8 cellular contexts compared by ENCODE assay signal in genomic region chr13:111202149-111202548, GRCh38.
DNase-seq lines count a peak whose midpoint lies in the region; ATAC-seq, FAIRE-seq and TF ChIP-seq lines count a peak whose summit lies in the region.

No MANE protein-coding gene starts in this region.

- peaks cover 70% of the 10 kb centered on the region for H3K79me2 ChIP-seq in endothelial cell of umbilical vein (ENCODE audit: control insufficient read depth, insufficient read depth, low read length)

- dilution Hi-C loops in endothelial cell of umbilical vein (cut with MboI; ENCODE audit: extremely low pct_ligation_motif_present, low sequenced_read_pairs) = no loop called here

- H3K79me1 ChIP-seq in neuronal stem cell (ENCODE audit: low read depth, low read length) = peaks cover 14% of the 10 kb centered on the region

- no peak overlapping the region for H4K91ac ChIP-seq in neuronal stem cell (ENCODE audit: low read depth, low read length, poor library complexity)

- TF ChIP-seq POLR2A in endothelial cell of umbilical vein (IDR thresholded peaks at IDR 0.05; ENCODE audit: low read depth, low read length) = no peak

- H4K8ac ChIP-seq in neuronal stem cell (ENCODE audit: low read depth, low read length) = no peak overlapping the region

- H3K9ac ChIP-seq in endothelial cell of umbilical vein (replicated peaks; ENCODE audit: extremely low read depth, insufficient read depth, low read length) (peak overlapping the region; percentile 97), neuronal stem cell (ENCODE audit: low read depth, low read length, poor library complexity) (no peak overlapping the region)

- no peaks in the 10 kb centered on the region for H3K27me3 Mint-ChIP-seq in activated CD4-positive, alpha-beta T cell treated with anti-CD3 and anti-CD28 coated beads, Interleukin-2, amount 10 ng/mL, durations not matched to agents 7 days and 5 days

- CTCF ChIA-PET in endothelial cell of umbilical vein (lab: Charles Lee) = interaction anchor here (0.6 to 3.5 kb wide), 9 partner anchors 10 to 135 kb away, joined by 3 to 14 read pairs (median 6); no protein-coding TSS in a partner anchor
- CTCF ChIA-PET in activated CD4-positive, alpha-beta T cell treated with anti-CD3 and anti-CD28 coated beads, Interleukin-2, amount 10 ng/mL, durations not matched to agents 7 days and 5 days (lab: Charles Lee) = no interaction called here

- peaks cover 28% of the 10 kb centered on the region for H3K4me1 ChIP-seq in endothelial cell of umbilical vein (ENCODE audit: control insufficient read depth, extremely low read depth, insufficient read depth, low read length)
- H3K4me1 ChIP-seq in neuronal stem cell (ENCODE audit: control insufficient read depth in 2 of 2, insufficient read depth in 1 of 2, low read depth in 1 of 2, low read length in 2 of 2) = peaks cover 23 to 24% of the 10 kb centered on the region in 2 donors

- no peak overlapping the region for H3K23ac ChIP-seq in neuronal stem cell (ENCODE audit: low read depth, low read length, poor library complexity)

- no peaks in the 10 kb centered on the region for H3K27me3 ChIP-seq in endothelial cell of umbilical vein (ENCODE audit: control insufficient read depth in 2 of 2, insufficient read depth in 2 of 2, low read length in 2 of 2)
- H3K27me3 ChIP-seq in neuronal stem cell (ENCODE audit: control insufficient read depth in 3 of 3, insufficient read depth in 3 of 3, low read depth in 1 of 3, low read length in 3 of 3) = no peaks in the 10 kb centered on the region

- no peak overlapping the region for H2BK15ac ChIP-seq in neuronal stem cell (ENCODE audit: low read length)

- H3K4me2 ChIP-seq in endothelial cell of umbilical vein (ENCODE audit: insufficient read depth, low read length) (peak overlapping the region; percentile 97), neuronal stem cell (ENCODE audit: insufficient read depth, low read length, poor library complexity, severe bottlenecking) (no peak overlapping the region)

- no peak for TF ChIP-seq CTCF in endothelial cell of umbilical vein (IDR thresholded peaks at IDR 0.05; ENCODE audit: extremely low read depth in 1 of 2, insufficient read depth in 1 of 2, low read depth in 1 of 2, low read length in 2 of 2)

- WGBS in neuronal stem cell (ENCODE audit: extremely low coverage in 2 of 2, insufficient read length in 2 of 2, insufficient replicate concordance in 1 of 2), 2 donors = no CpG with 5 or more reads among the region's 4 CpGs

- H3K9me3 ChIP-seq in endothelial cell of umbilical vein (replicated peaks; ENCODE audit: control insufficient read depth, insufficient read depth, low read length) (no peaks in the 10 kb centered on the region), neuronal stem cell (replicated peaks in 1 of 2; ENCODE audit: control insufficient read depth in 2 of 2, insufficient read depth in 1 of 2, low read depth in 1 of 2, low read length in 2 of 2) (peaks cover 2 to 10% of the 10 kb centered on the region in 2 donors)

- peaks cover 45% of the 10 kb centered on the region for H3K36me3 Mint-ChIP-seq in activated CD4-positive, alpha-beta T cell treated with anti-CD3 and anti-CD28 coated beads, Interleukin-2, amount 10 ng/mL, durations not matched to agents 7 days and 5 days (ENCODE audit: low read depth)

- no peaks in the 10 kb centered on the region for H4K20me1 ChIP-seq in endothelial cell of umbilical vein (replicated peaks; ENCODE audit: control insufficient read depth, extremely low read depth, insufficient read depth, low read length)

- no peak overlapping the region for H3K14ac ChIP-seq in neuronal stem cell (ENCODE audit: low read length)

- H3K27ac ChIP-seq in endothelial cell of umbilical vein (ENCODE audit: insufficient read depth, low read depth, low read length) (peak overlapping the region; percentile 100), neuronal stem cell (replicated peaks; ENCODE audit: low read length) (peak overlapping the region; percentile 49)

- POLR2A ChIA-PET in endothelial cell of umbilical vein (lab: Charles Lee) = interaction anchor here (1.0 to 1.4 kb wide), 2 partner anchors 18 to 25 kb away, joined by 3 to 5 read pairs; no protein-coding TSS in a partner anchor
- POLR2A ChIA-PET in activated CD4-positive, alpha-beta T cell treated with anti-CD3 and anti-CD28 coated beads, Interleukin-2, amount 10 ng/mL, durations not matched to agents 7 days and 5 days (lab: Charles Lee) = no interaction called here

- H3K4ac ChIP-seq in neuronal stem cell (ENCODE audit: low read length) = no peak overlapping the region

- no peak overlapping the region for H3K4me3 Mint-ChIP-seq in activated CD4-positive, alpha-beta T cell treated with anti-CD3 and anti-CD28 coated beads, Interleukin-2, amount 10 ng/mL, durations not matched to agents 7 days and 5 days

- FAIRE-seq in endothelial cell of umbilical vein (lab: Jason Lieb, UNC) = peak; percentile 75

- H3K4me3 ChIP-seq in GM08714 (ENCODE audit: low read length) (peak overlapping the region; percentile 3; the same call in 1 of the 2 replicates), endothelial cell of umbilical vein (replicated peaks in 1 of 3; ENCODE audit: insufficient read depth in 1 of 3, low read depth in 1 of 3, low read length in 3 of 3) (peak overlapping the region in 1 of 3 experiments; percentile 55), neuronal stem cell (ENCODE audit: low read length in 2 of 2) (no peak overlapping the region)

- peaks cover 50% of the 10 kb centered on the region for H3K4me1 Mint-ChIP-seq in activated CD4-positive, alpha-beta T cell treated with anti-CD3 and anti-CD28 coated beads, Interleukin-2, amount 10 ng/mL, durations not matched to agents 7 days and 5 days

- no peak overlapping the region for H2BK12ac ChIP-seq in neuronal stem cell (ENCODE audit: low read length)

- ATAC-seq in GM18858 (IDR thresholded peaks at IDR 0.05; ENCODE audit: unreplicated experiment) = no peak

- H2BK120ac ChIP-seq in neuronal stem cell (ENCODE audit: low read depth, low read length) = no peak overlapping the region

- H3K27ac Mint-ChIP-seq in activated CD4-positive, alpha-beta T cell treated with anti-CD3 and anti-CD28 coated beads, Interleukin-2, amount 10 ng/mL, durations not matched to agents 7 days and 5 days = no peak overlapping the region

- H2AFZ ChIP-seq in endothelial cell of umbilical vein (ENCODE audit: low read depth, low read length) (no peak overlapping the region), neuronal stem cell (ENCODE audit: low read length) (no peak overlapping the region)

- H3K36me3 ChIP-seq in endothelial cell of umbilical vein (ENCODE audit: control insufficient read depth in 2 of 2, extremely low read depth in 1 of 2, insufficient read depth in 2 of 2, low read length in 2 of 2) (peaks cover 2 to 6% of the 10 kb centered on the region in 2 experiments), neuronal stem cell (replicated peaks in 1 of 2; ENCODE audit: control insufficient read depth in 2 of 2, insufficient read depth in 2 of 2, low read length in 2 of 2) (peaks cover under 1 to 29% of the 10 kb centered on the region in 2 donors)

- intact Hi-C loops in endothelial cell of umbilical vein (cut with micrococcal nuclease) = loop anchor here (1.0 to 2.0 kb wide), 5 partner anchors 25 to 495 kb away; partner anchors contain the start of genes ANKRD10 and CARS2

- DNase-seq in NCI-H2029 (lab: John Stamatoyannopoulos, UW) = peak; percentile 88
- DNase-seq in endothelial cell of umbilical vein (ENCODE audit: low read depth, low spot score) = peak; percentile 79
- DNase-seq in neuronal stem cell (ENCODE audit: low spot score) = no peak
- no peak for DNase-seq in NCI-H1694 treated with DMSO at 0.1 percent for 48 hours (lab: John Stamatoyannopoulos, UW)
- DNase-seq in activated CD4-positive, alpha-beta T cell treated with anti-CD3 and anti-CD28 coated beads, Interleukin-2, amount 10 ng/mL, durations not matched to agents 7 days and 5 days = no peak
- no peak for DNase-seq in kidney glomerular epithelial cell (lab: John Stamatoyannopoulos, UW)

- BruUV-seq in endothelial cell of umbilical vein (replicated peaks; lab: Mats Ljungman, UMichigan) = no TSS peak

- H3K9me1 ChIP-seq in endothelial cell of umbilical vein (replicated peaks; ENCODE audit: control insufficient read depth, extremely low read depth, insufficient read depth, low read length) = no peaks in the 10 kb centered on the region

- no peak overlapping the region for H2AK5ac ChIP-seq in neuronal stem cell (ENCODE audit: low read depth, low read length)

- peaks cover 9% of the 10 kb centered on the region for H3K9me3 Mint-ChIP-seq in activated CD4-positive, alpha-beta T cell treated with anti-CD3 and anti-CD28 coated beads, Interleukin-2, amount 10 ng/mL, durations not matched to agents 7 days and 5 days

- no peak overlapping the region for H3K18ac ChIP-seq in neuronal stem cell (ENCODE audit: low read length)

- no peak overlapping the region for H2BK5ac ChIP-seq in neuronal stem cell (ENCODE audit: low read length)

TF ChIP-seq in endothelial cell of umbilical vein, 7 proteins besides CTCF, POLR2A, EP300 and RAD21:
- TF ChIP-seq FOS (IDR thresholded peaks at IDR 0.05; ENCODE audit: borderline replicate concordance, insufficient read depth, low read length) = no peak
- TF ChIP-seq POLR2AphosphoS5 (IDR thresholded peaks at IDR 0.05; ENCODE audit: insufficient read depth, low read depth, low read length) = no peak
- no peak for TF ChIP-seq MYC (IDR thresholded peaks at IDR 0.05; ENCODE audit: low read depth, low read length)
- TF ChIP-seq GATA2 (IDR thresholded peaks at IDR 0.05; ENCODE audit: insufficient read depth, insufficient read length, low read depth, low read length) = no peak
- TF ChIP-seq MAX (IDR thresholded peaks at IDR 0.05; ENCODE audit: insufficient read depth, insufficient read length) = no peak
- no peak for TF ChIP-seq JUN (IDR thresholded peaks at IDR 0.05; ENCODE audit: borderline replicate concordance, insufficient read depth, insufficient read length, low read depth)
- no peak for TF ChIP-seq EZH2 (IDR thresholded peaks at IDR 0.05; ENCODE audit: borderline replicate concordance, low read depth, low read length, severe bottlenecking)
TF ChIP-seq in endothelial cell of umbilical vein: peak in this region for 0.

Comparison
In these comparisons a context has a peak if more than half of its experiments do, and no peak if none do; other contexts are left out.
1. DNase-seq: peak in NCI-H2029 (single experiment) and endothelial cell of umbilical vein (single experiment); none in neuronal stem cell (single experiment), NCI-H1694 treated with DMSO at 0.1 percent for 48 hours (single experiment), activated CD4-positive, alpha-beta T cell treated with anti-CD3 and anti-CD28 coated beads, Interleukin-2, amount 10 ng/mL, durations not matched to agents 7 days and 5 days (single experiment) and kidney glomerular epithelial cell (single experiment).